ENCODE assay signal across 20 cellular contexts in the genomic region with DNA sequence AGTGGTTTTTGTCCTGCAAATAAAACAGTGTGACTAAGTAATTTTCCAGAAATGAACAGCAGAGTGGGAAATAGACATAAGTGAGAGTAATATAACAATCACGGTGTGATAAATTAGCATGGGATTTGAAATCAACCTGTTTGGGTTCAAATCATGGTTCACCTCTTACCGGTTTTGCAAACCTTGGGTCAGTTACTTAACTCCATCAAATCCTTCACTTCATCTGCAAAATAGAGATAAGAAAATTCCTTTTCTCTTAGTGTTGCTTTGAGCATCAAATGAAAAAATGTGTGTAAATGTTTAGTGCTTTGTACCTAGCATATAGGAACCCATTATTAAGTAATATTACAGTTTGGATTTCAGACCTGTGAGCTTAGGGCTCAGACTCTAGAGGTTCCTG.
"Had no signal": no experiment of that assay in that cellular context is flagged by ENCODE, and none has a peak within 500 bp of the region (broad histone marks: within the 10 kb centered on the region; RNA-seq: fewer than 3 reads in every experiment).

No MANE protein-coding gene starts in this region.

- FAIRE-seq: urothelium cell line had no signal

- H3K4me3 Mint-ChIP-seq: activated CD4-positive, alpha-beta T cell treated with anti-CD3 and anti-CD28 coated beads, Interleukin-2, amount 10 ng/mL, durations not matched to agents 7 days and 5 days; activated T-cell treated with anti-CD3 and anti-CD28 coated beads, Interleukin-2, amount 50 U/mL, for 72 hours; dendritic cell treated with granulocyte-macrophage colony-stimulating factor and Interleukin-4, amounts not matched to agents 40 ng/mL and 50 ng/mL, for 4 days; memory B cell; naive thymus-derived CD8-positive, alpha-beta T cell; T-cell had no signal

- H3K9me3 Mint-ChIP-seq: activated CD4-positive, alpha-beta T cell treated with anti-CD3 and anti-CD28 coated beads, Interleukin-2, amount 10 ng/mL, durations not matched to agents 7 days and 5 days; activated naive CD4-positive, alpha-beta T cell treated with anti-CD3 and anti-CD28 coated beads, Interleukin-2, amount 50 U/mL, for 72 hours; activated T-cell treated with anti-CD3 and anti-CD28 coated beads, Interleukin-2, amount 50 U/mL, for 72 hours; dendritic cell treated with granulocyte-macrophage colony-stimulating factor and Interleukin-4, amounts not matched to agents 40 ng/mL and 50 ng/mL, for 4 days; T-cell had no signal

- H3K27ac ChIP-seq: adrenal gland, esophagus muscularis mucosa had no signal

- H3K36me3 ChIP-seq: adrenal gland, esophagus muscularis mucosa, heart right ventricle, ovary, spleen had no signal

- DNase-seq: activated CD4-positive, alpha-beta T cell treated with anti-CD3 and anti-CD28 coated beads, Interleukin-2, amount 10 ng/mL, durations not matched to agents 7 days and 5 days; activated CD8-positive, alpha-beta memory T cell treated with anti-CD3 and anti-CD28 coated beads, Interleukin-2, amount 50 U/mL, for 4 hours; activated effector memory CD4-positive, alpha-beta T cell treated with anti-CD3 and anti-CD28 coated beads, Interleukin-2, amount 50 U/mL, for 16 hours; activated T-cell treated with anti-CD3 and anti-CD28 coated beads, Interleukin-2, amount 50 U/mL, for 72 hours; adrenal gland; effector CD8-positive, alpha-beta T cell; heart right ventricle; naive thymus-derived CD8-positive, alpha-beta T cell; ovary; spleen; stimulated activated CD8-positive, alpha-beta memory T cell treated with anti-CD3 and anti-CD28 coated beads, Interleukin-4, amount 100 ng/mL, for 48 hours; stimulated activated naive CD4-positive, alpha-beta T cell; T-cell had no signal

- H3K4me3 ChIP-seq: adrenal gland, esophagus muscularis mucosa, heart right ventricle, ovary, spleen had no signal

- ATAC-seq: activated CD4-positive, CD25-positive, alpha-beta regulatory T cell treated with anti-CD3 and anti-CD28 coated beads, Interleukin-2, amount 50 U/mL, for 24 hours; activated naive CD4-positive, alpha-beta T cell treated with anti-CD3 and anti-CD28 coated beads, Interleukin-2, amount 50 U/mL, for 72 hours; activated T-cell treated with anti-CD3 and anti-CD28 coated beads, Interleukin-2, amount 50 U/mL, for 72 hours; heart right ventricle; naive thymus-derived CD8-positive, alpha-beta T cell; sciatic nerve; T-cell had no signal

- H3K27ac Mint-ChIP-seq: activated CD4-positive, alpha-beta T cell treated with anti-CD3 and anti-CD28 coated beads, Interleukin-2, amount 10 ng/mL, durations not matched to agents 7 days and 5 days; activated naive CD4-positive, alpha-beta T cell treated with anti-CD3 and anti-CD28 coated beads, Interleukin-2, amount 50 U/mL, for 72 hours; activated T-cell treated with anti-CD3 and anti-CD28 coated beads, Interleukin-2, amount 50 U/mL, for 72 hours; dendritic cell treated with granulocyte-macrophage colony-stimulating factor and Interleukin-4, amounts not matched to agents 40 ng/mL and 50 ng/mL, for 4 days; memory B cell; naive thymus-derived CD8-positive, alpha-beta T cell; T-cell had no signal

- H3K36me3 Mint-ChIP-seq: T-cell had no signal

- H3K9me3 ChIP-seq: adrenal gland, esophagus muscularis mucosa, ovary, spleen had no signal

- H3K27me3 ChIP-seq: adrenal gland, esophagus muscularis mucosa, ovary had no signal
